Comparison of ENCODE assay signal across 8 cellular contexts in the genomic region with DNA sequence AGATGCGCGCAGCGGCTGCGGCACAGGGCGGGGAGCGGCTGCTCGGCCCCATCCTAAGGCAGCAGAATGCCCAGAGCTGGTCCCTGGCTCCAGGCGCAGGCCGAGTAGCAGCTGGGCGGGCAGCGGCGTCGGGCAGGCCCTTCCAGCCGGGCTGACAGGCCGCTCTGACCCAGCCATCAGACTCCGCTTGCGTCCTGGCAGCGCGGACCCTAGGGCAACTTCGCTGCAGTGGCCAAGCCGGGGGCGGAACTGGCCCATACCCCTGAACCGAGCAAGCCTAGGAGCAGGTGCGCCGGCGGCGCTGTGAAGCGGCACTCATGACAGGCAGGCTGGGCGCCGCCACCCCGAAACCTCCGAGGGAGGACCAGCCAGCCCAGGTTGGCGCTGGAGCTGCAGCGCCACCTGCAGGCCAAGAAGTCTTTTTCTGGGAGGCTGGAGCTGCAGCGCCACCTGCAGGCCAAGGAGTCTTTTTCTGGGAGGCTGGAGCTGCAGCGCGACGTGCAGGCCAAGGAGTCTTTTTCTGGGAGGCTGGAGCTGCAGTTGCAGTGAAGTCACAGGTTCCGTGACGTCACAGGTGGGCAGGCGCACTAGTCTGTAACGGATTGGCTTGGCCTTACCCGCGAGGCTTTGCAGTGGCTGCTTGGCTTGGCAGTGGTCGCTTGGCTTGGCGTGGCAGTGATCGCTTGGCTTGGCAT.
DNase-seq lines count a peak whose midpoint lies in the region; ATAC-seq and TF ChIP-seq lines count a peak whose summit lies in the region.
"Not testable (repeated sequence)": the region's sequence is repeated elsewhere in the genome, so short reads cannot be mapped to it uniquely, and the experiment has no call there.

No MANE protein-coding gene starts in this region.

- TF ChIP-seq EP300 in Ishikawa (IDR thresholded peaks at IDR 0.05; ENCODE audit: borderline replicate concordance), result not testable (repeated sequence)

- CTCF ChIA-PET in activated naive CD4-positive, alpha-beta T cell treated with anti-CD3 and anti-CD28 coated beads for 36 hours (lab: Charles Lee), result interaction anchor here (0.6 to 2.6 kb wide), 10 partner anchors 16 to 438 kb away, joined by 3 to 37 read pairs (median 6); no protein-coding TSS in a partner anchor

- H3K4me3 Mint-ChIP-seq in T-helper 2 cell treated with Interferon-gamma antibody and Interleukin-4, amounts not matched to agents 5 μg/mL and 100 μg/mL, for 36 hours, result peak overlapping the region; percentile 48
- peak overlapping the region; percentile 47 for H3K4me3 Mint-ChIP-seq in activated naive CD4-positive, alpha-beta T cell treated with anti-CD3 and anti-CD28 coated beads for 36 hours

- peak overlapping the region; percentile 13 for H3K4me3 ChIP-seq in fibroblast of mammary gland (ENCODE audit: control insufficient read depth, low read depth, low read length)
- not testable (repeated sequence) for H3K4me3 ChIP-seq in mucosa of descending colon

- TF ChIP-seq RAD21 in Ishikawa (IDR thresholded peaks at IDR 0.05; ENCODE audit: low read depth), result peak; percentile 69

- H3K36me3 Mint-ChIP-seq in T-helper 2 cell treated with Interferon-gamma antibody and Interleukin-4, amounts not matched to agents 5 μg/mL and 100 μg/mL, for 36 hours (ENCODE audit: low read depth); activated naive CD4-positive, alpha-beta T cell treated with anti-CD3 and anti-CD28 coated beads for 36 hours (ENCODE audit: low read depth): not testable (repeated sequence)

- not testable (repeated sequence) for H3K4me1 Mint-ChIP-seq in T-helper 2 cell treated with Interferon-gamma antibody and Interleukin-4, amounts not matched to agents 5 μg/mL and 100 μg/mL, for 36 hours (ENCODE audit: low read depth); activated naive CD4-positive, alpha-beta T cell treated with anti-CD3 and anti-CD28 coated beads for 36 hours (ENCODE audit: low read depth)

- not testable (repeated sequence) for H3K9me3 ChIP-seq in mucosa of descending colon

- TF ChIP-seq CTCF in fibroblast of mammary gland (conservative IDR thresholded peaks at IDR 0.05; ENCODE audit: control insufficient read depth, insufficient read depth, low read depth, low read length) (peak; percentile 51), mucosa of descending colon (IDR thresholded peaks at IDR 0.05) (peak; percentile 80)

- intact Hi-C loops in activated naive CD4-positive, alpha-beta T cell treated with anti-CD3 and anti-CD28 coated beads for 36 hours (cut with micrococcal nuclease), result loop anchor here (1.0 kb wide), 3 partner anchors 94 to 328 kb away; no protein-coding TSS in a partner anchor
- intact Hi-C loops in mucosa of descending colon (cut with DNase I, micrococcal nuclease), result not testable (repeated sequence)

- not testable (repeated sequence) for H3K27me3 Mint-ChIP-seq in T-helper 2 cell treated with Interferon-gamma antibody and Interleukin-4, amounts not matched to agents 5 μg/mL and 100 μg/mL, for 36 hours (ENCODE audit: low read depth); activated naive CD4-positive, alpha-beta T cell treated with anti-CD3 and anti-CD28 coated beads for 36 hours (ENCODE audit: low read depth)

- DNase-seq in Ammon's horn (ENCODE audit: low spot score) (peak; percentile 74), fibroblast of mammary gland (ENCODE audit: low read depth) (peak; percentile 65), mucosa of descending colon (peak; percentile 69 to 89 (median 72))
- peak; percentile 83 for DNase-seq in T-helper 2 cell treated with Interferon-gamma antibody and Interleukin-4, amounts not matched to agents 5 μg/mL and 100 μg/mL, for 36 hours (ENCODE audit: low spot score)
- peak; percentile 84 for DNase-seq in activated naive CD4-positive, alpha-beta T cell treated with anti-CD3 and anti-CD28 coated beads for 36 hours
- DNase-seq in stimulated activated CD4-positive, alpha-beta T cell treated with anti-CD3 and anti-CD28 coated beads, TNF-alpha, amount 100 ng/mL, for 24 hours (ENCODE audit: low read depth in 3 of 3), result peak; percentile 52 to 75 (median 60)

- peak overlapping the region; percentile 26 for H3K27ac Mint-ChIP-seq in T-helper 2 cell treated with Interferon-gamma antibody and Interleukin-4, amounts not matched to agents 5 μg/mL and 100 μg/mL, for 36 hours
- not testable (repeated sequence) for H3K27ac Mint-ChIP-seq in activated naive CD4-positive, alpha-beta T cell treated with anti-CD3 and anti-CD28 coated beads for 36 hours

- ATAC-seq in GM19468 (IDR thresholded peaks at IDR 0.05; ENCODE audit: extremely low read depth, unreplicated experiment) (peak; percentile 63), mucosa of descending colon (peak; percentile 96)

- not testable (repeated sequence) for H3K36me3 ChIP-seq in mucosa of descending colon (ENCODE audit: low read depth)

- H3K9me3 Mint-ChIP-seq in T-helper 2 cell treated with Interferon-gamma antibody and Interleukin-4, amounts not matched to agents 5 μg/mL and 100 μg/mL, for 36 hours; activated naive CD4-positive, alpha-beta T cell treated with anti-CD3 and anti-CD28 coated beads for 36 hours: not testable (repeated sequence)

- H3K4me1 ChIP-seq in mucosa of descending colon (ENCODE audit: low read depth), result not testable (repeated sequence)
